ENCODE assay signal across 17 cellular contexts in genomic region chr5:134608555-134608954, GRCh38. TPM values are rescaled to one million over a fixed set of nuclear protein-coding genes. Genes with fewer than 3 reads are reported as not detected.
A peak's percentile ranks its signal among the peaks of the same experiment; 100 is the strongest.
DNase-seq lines count a peak whose midpoint lies in the region; ATAC-seq and TF ChIP-seq lines count a peak whose summit lies in the region.
"Had no signal": no experiment of that assay in that cellular context is flagged by ENCODE, and none has a peak within 500 bp of the region (broad histone marks: within the 10 kb centered on the region; RNA-seq: fewer than 3 reads in every experiment).

No MANE protein-coding gene starts in this region.

- ATAC-seq in activated CD4-positive, CD25-positive, alpha-beta regulatory T cell treated with anti-CD3 and anti-CD28 coated beads, Interleukin-2, amount 50 U/mL, for 24 hours = peak; percentile 48 to 53
- peak; percentile 77 for ATAC-seq in activated naive CD8-positive, alpha-beta T cell treated with anti-CD3 and anti-CD28 coated beads, Interleukin-2, amount 10 ng/mL, durations not matched to agents 7 days and 5 days (ENCODE audit: low read depth)
- ATAC-seq in natural killer cell = no peak
- ATAC-seq in GM19452 (IDR thresholded peaks at IDR 0.05; ENCODE audit: unreplicated experiment) = no peak

- peak overlapping the region; percentile 41 for H3K4me3 Mint-ChIP-seq in activated naive CD8-positive, alpha-beta T cell treated with anti-CD3 and anti-CD28 coated beads, Interleukin-2, amount 10 ng/mL, durations not matched to agents 7 days and 5 days
- H3K4me3 Mint-ChIP-seq in natural killer cell = no peak overlapping the region
- H3K4me3 Mint-ChIP-seq: nephron had no signal

- H3K36me3 Mint-ChIP-seq in activated naive CD8-positive, alpha-beta T cell treated with anti-CD3 and anti-CD28 coated beads, Interleukin-2, amount 10 ng/mL, durations not matched to agents 7 days and 5 days = peaks cover 39% of the 10 kb centered on the region
- H3K36me3 Mint-ChIP-seq in natural killer cell = peaks cover 38% of the 10 kb centered on the region

- H3K27ac ChIP-seq in KMS-11 = peak overlapping the region; percentile 80
- no peak overlapping the region for H3K27ac ChIP-seq in brain microvascular endothelial cell
- H3K27ac ChIP-seq: 22Rv1, PC-9, tibial nerve had no signal

- H3K27me3 ChIP-seq in KMS-11 (ENCODE audit: insufficient read depth, low read depth) (no peaks in the 10 kb centered on the region), brain microvascular endothelial cell (replicated peaks) (no peaks in the 10 kb centered on the region)
- H3K27me3 ChIP-seq: tibial nerve had no signal

- peaks cover 81% of the 10 kb centered on the region for H3K4me1 ChIP-seq in KMS-11 (ENCODE audit: low read depth, poor library complexity, severe bottlenecking)
- H3K4me1 ChIP-seq: tibial nerve had no signal

- POLR2A ChIA-PET in activated naive CD8-positive, alpha-beta T cell treated with anti-CD3 and anti-CD28 coated beads, Interleukin-2, amount 10 ng/mL, durations not matched to agents 7 days and 5 days (lab: Charles Lee) = interaction anchor here (0.5 to 1.3 kb wide), 6 partner anchors 15 to 1646 kb away, joined by 3 to 4 read pairs (median 3); partner anchors contain the start of genes CAMLG and SKP1

- no peak overlapping the region for H3K4me3 ChIP-seq in KMS-11 (IDR thresholded peaks at IDR 0.05; ENCODE audit: insufficient read depth, low read depth, low read length)
- no peak overlapping the region for H3K4me3 ChIP-seq in brain microvascular endothelial cell (ENCODE audit: low read depth, low read length)
- H3K4me3 ChIP-seq: lung, PC-9, tibial nerve had no signal

- peak overlapping the region; percentile 50 for H3K4me2 ChIP-seq in KMS-11
- H3K4me2 ChIP-seq: PC-9 had no signal

- peak overlapping the region; percentile 17; the same call in 1 of the 2 replicates for H3K9ac ChIP-seq in KMS-11

- TF ChIP-seq CTCF in KMS-11 (conservative IDR thresholded peaks at IDR 0.05; ENCODE audit: low read depth, low read length) (no peak), natural killer cell (IDR thresholded peaks at IDR 0.05) (no peak), brain microvascular endothelial cell (IDR thresholded peaks at IDR 0.05; ENCODE audit: low read depth, low read length, missing control alignments) (no peak)

- H3K27ac Mint-ChIP-seq in activated naive CD8-positive, alpha-beta T cell treated with anti-CD3 and anti-CD28 coated beads, Interleukin-2, amount 10 ng/mL, durations not matched to agents 7 days and 5 days = peak overlapping the region; percentile 90
- H3K27ac Mint-ChIP-seq in natural killer cell = peak overlapping the region; percentile 37 to 42

- H3K27me3 Mint-ChIP-seq in activated naive CD8-positive, alpha-beta T cell treated with anti-CD3 and anti-CD28 coated beads, Interleukin-2, amount 10 ng/mL, durations not matched to agents 7 days and 5 days = no peaks in the 10 kb centered on the region
- no peaks in the 10 kb centered on the region for H3K27me3 Mint-ChIP-seq in natural killer cell (ENCODE audit: low read depth in 2 of 2)

- in situ Hi-C loops in brain microvascular endothelial cell (cut with HindIII; ENCODE audit: low pct_ligation_motif_present, low sequenced_read_pairs) = no loop called here

- no peaks in the 10 kb centered on the region for H3K9me3 Mint-ChIP-seq in activated naive CD8-positive, alpha-beta T cell treated with anti-CD3 and anti-CD28 coated beads, Interleukin-2, amount 10 ng/mL, durations not matched to agents 7 days and 5 days
- no peaks in the 10 kb centered on the region for H3K9me3 Mint-ChIP-seq in natural killer cell
- H3K9me3 Mint-ChIP-seq: nephron had no signal

- no peaks in the 10 kb centered on the region for H4K20me1 ChIP-seq in KMS-11 (ENCODE audit: insufficient read depth)

- intact Hi-C loops in natural killer cell (cut with micrococcal nuclease) = no loop called here

- DNase-seq in activated CD4-positive, CD25-positive, alpha-beta regulatory T cell treated with anti-CD3 and anti-CD28 coated beads, Interleukin-2, amount 50 U/mL, for 72 hours = no peak
- DNase-seq in activated naive CD8-positive, alpha-beta T cell treated with anti-CD3 and anti-CD28 coated beads, Interleukin-2, amount 10 ng/mL, durations not matched to agents 7 days and 5 days = no peak
- no peak for DNase-seq in natural killer cell
- no peak for DNase-seq in brain microvascular endothelial cell
- DNase-seq in NCI-H345 treated with DMSO at 0.1 percent for 48 hours (lab: John Stamatoyannopoulos, UW; ENCODE audit: unreplicated experiment) = no peak
- DNase-seq: activated CD8-positive, alpha-beta memory T cell treated with anti-CD3 and anti-CD28 coated beads for 24 hours; DND-41; NCI-H2171; NCI-H82; PC-9 had no signal

- H2AFZ ChIP-seq in KMS-11 (ENCODE audit: low read depth) = no peak overlapping the region
- H2AFZ ChIP-seq: PC-9 had no signal

- H3K79me2 ChIP-seq in KMS-11 (ENCODE audit: insufficient read depth, low read depth) = no peaks in the 10 kb centered on the region; the same call in 1 of the 2 replicates

- peaks cover 30% of the 10 kb centered on the region for H3K4me1 Mint-ChIP-seq in activated naive CD8-positive, alpha-beta T cell treated with anti-CD3 and anti-CD28 coated beads, Interleukin-2, amount 10 ng/mL, durations not matched to agents 7 days and 5 days
- H3K4me1 Mint-ChIP-seq in natural killer cell = no peaks in the 10 kb centered on the region
- H3K4me1 Mint-ChIP-seq: nephron had no signal

- H3K36me3 ChIP-seq in KMS-11 (ENCODE audit: insufficient read depth) (peaks cover 2% of the 10 kb centered on the region), brain microvascular endothelial cell (replicated peaks) (peaks cover 30% of the 10 kb centered on the region)

RNA-seq across cellular contexts. Expression of gene SAR1B, which starts 24.1 kb away (rescaled TPM):
- 10 to 100 TPM; 42.8 to 48.2 TPM for total RNA-seq in activated naive CD8-positive, alpha-beta T cell treated with anti-CD3 and anti-CD28 coated beads, Interleukin-2, amount 10 ng/mL, durations not matched to agents 7 days and 5 days
- 10 to 100 TPM; 36.2 to 50.2 (median 41.2) TPM for total RNA-seq in natural killer cell

RNA-seq across cellular contexts. Expression of gene SEC24A, which starts 40.0 kb away (rescaled TPM):
- 10 to 100 TPM; 20.5 to 20.6 TPM for total RNA-seq in activated naive CD8-positive, alpha-beta T cell treated with anti-CD3 and anti-CD28 coated beads, Interleukin-2, amount 10 ng/mL, durations not matched to agents 7 days and 5 days
- total RNA-seq in natural killer cell = 10 to 100 TPM; 20.9 to 26.1 (median 25.0) TPM

Comparison
In these comparisons a context has a peak if more than half of its experiments do, and no peak if none do; other contexts are left out.
1. ATAC-seq: peak in activated CD4-positive, CD25-positive, alpha-beta regulatory T cell treated with anti-CD3 and anti-CD28 coated beads, Interleukin-2, amount 50 U/mL, for 24 hours (2 of 2) and activated naive CD8-positive, alpha-beta T cell treated with anti-CD3 and anti-CD28 coated beads, Interleukin-2, amount 10 ng/mL, durations not matched to agents 7 days and 5 days (single experiment); none in natural killer cell (0 of 3) and GM19452 (single experiment).